8 cellular contexts compared by ENCODE assay signal in genomic region chr15:92809880-92810361, GRCh38.
DNase-seq lines count a peak whose midpoint lies in the region; ATAC-seq and TF ChIP-seq lines count a peak whose summit lies in the region.

No MANE protein-coding gene starts in this region.

- peak overlapping the region; percentile 59 for H3K4me3 ChIP-seq in SU-DHL-6 (ENCODE audit: insufficient read depth, low read length, poor library complexity, severe bottlenecking)
- peak overlapping the region; percentile 72 to 74 for H3K4me3 ChIP-seq in duodenal mucosa (ENCODE audit: low read depth in 1 of 2, low read length in 2 of 2)
- H3K4me3 ChIP-seq in testis: peak overlapping the region; percentile 70 to 84

- peak overlapping the region; percentile 79 for H3K9ac ChIP-seq in SU-DHL-6 (ENCODE audit: low read length)
- H3K9ac ChIP-seq in duodenal mucosa (ENCODE audit: low read depth in 1 of 2, low read length in 2 of 2): peak overlapping the region; percentile 84 to 89

- peak overlapping the region; percentile 98 for H3K27ac ChIP-seq in SU-DHL-6 (ENCODE audit: low read depth, low read length)
- peak overlapping the region; percentile 98 for H3K27ac ChIP-seq in duodenal mucosa (ENCODE audit: low read depth, low read length)
- H3K27ac ChIP-seq in testis: peak overlapping the region; percentile 99

- intact Hi-C loops in testis (cut with DNase I; ENCODE audit: low total_unique reads): loop anchor here (2.0 to 5.0 kb wide), 3 partner anchors 73 to 105 kb away; partner anchors contain the start of gene CHD2

- 20 to 24% methylated on average over 12 of the region's 12 CpGs for WGBS in testis, 2 donors

- H3K27me3 ChIP-seq in SU-DHL-6 (ENCODE audit: low read length) (no peaks in the 10 kb centered on the region), duodenal mucosa (ENCODE audit: control insufficient read depth in 1 of 2, insufficient read depth in 2 of 2, low read length in 2 of 2) (no peaks in the 10 kb centered on the region), testis (no peaks in the 10 kb centered on the region)

- no peak for TF ChIP-seq CTCF in SU-DHL-6 (IDR thresholded peaks at IDR 0.05; ENCODE audit: insufficient read depth, low read length, poor library complexity, severe bottlenecking)
- no peak for TF ChIP-seq CTCF in testis (IDR thresholded peaks at IDR 0.05)

- H3K4me1 ChIP-seq in duodenal mucosa (ENCODE audit: control insufficient read depth in 1 of 2, insufficient read depth in 2 of 2, low read length in 2 of 2) (peaks cover 9 to 11% of the 10 kb centered on the region in 2 donors), testis (peaks cover 16% of the 10 kb centered on the region)

- H3K9me3 ChIP-seq in SU-DHL-6 (ENCODE audit: insufficient read depth, low read length) (no peaks in the 10 kb centered on the region), duodenal mucosa (ENCODE audit: control insufficient read depth in 1 of 2, low read length in 2 of 2) (no peaks in the 10 kb centered on the region), testis (no peaks in the 10 kb centered on the region)

- no peaks in the 10 kb centered on the region for H3K36me3 ChIP-seq in SU-DHL-6 (ENCODE audit: low read length)
- no peaks in the 10 kb centered on the region for H3K36me3 ChIP-seq in duodenal mucosa (ENCODE audit: control insufficient read depth in 1 of 2, insufficient read depth in 2 of 2, low read length in 2 of 2)
- no peaks in the 10 kb centered on the region for H3K36me3 ChIP-seq in testis (ENCODE audit: low read depth, missing control alignments)

- peak overlapping the region; percentile 98 for H3K4me2 ChIP-seq in SU-DHL-6 (ENCODE audit: low read depth, low read length, poor library complexity, severe bottlenecking)

- H3K79me2 ChIP-seq in SU-DHL-6 (ENCODE audit: insufficient read depth, low read length): no peaks in the 10 kb centered on the region; the same call in 1 of the 2 replicates

- peaks cover 42% of the 10 kb centered on the region for H3F3A ChIP-seq in SU-DHL-6 (ENCODE audit: insufficient read depth)

- H2AFZ ChIP-seq in SU-DHL-6 (ENCODE audit: low read depth, low read length, severe bottlenecking): peak overlapping the region; percentile 4

- H4K20me1 ChIP-seq in SU-DHL-6 (ENCODE audit: low read depth, low read length): no peaks in the 10 kb centered on the region

- ATAC-seq in HG03066 (IDR thresholded peaks at IDR 0.05; ENCODE audit: low read depth, unreplicated experiment) (peak; percentile 18), left lobe of liver (no peak), HG02970 (IDR thresholded peaks at IDR 0.05; ENCODE audit: low FRiP score, unreplicated experiment) (no peak)

- no peak for TF ChIP-seq POLR2A in testis (IDR thresholded peaks at IDR 0.05)

- DNase-seq in DMS53 (lab: John Stamatoyannopoulos, UW): peak; percentile 66
- DNase-seq in medulla oblongata (ENCODE audit: extremely low spot score): peak; percentile 84
- peak; percentile 60 for DNase-seq in testis
- DNase-seq in left lobe of liver (ENCODE audit: low spot score): no peak

- H3K9me2 ChIP-seq in SU-DHL-6 (replicated peaks; ENCODE audit: insufficient read depth, low read length): no peaks in the 10 kb centered on the region
